8 cellular contexts compared by ENCODE assay signal in genomic region chr15:40942337-40942854, GRCh38. TPM values are rescaled to one million over a fixed set of nuclear protein-coding genes. Genes with fewer than 3 reads are reported as not detected.
A peak's percentile ranks its signal among the peaks of the same experiment; 100 is the strongest.
DNase-seq lines count a peak whose midpoint lies in the region; ATAC-seq and TF ChIP-seq lines count a peak whose summit lies in the region.

No MANE protein-coding gene starts in this region.

- ATAC-seq in activated naive CD8-positive, alpha-beta T cell treated with anti-CD3 and anti-CD28 coated beads, Interleukin-2, amount 10 ng/mL, durations not matched to agents 7 days and 5 days (ENCODE audit: low read depth), result no peak
- ATAC-seq in HG03442 (IDR thresholded peaks at IDR 0.05; ENCODE audit: unreplicated experiment) (no peak), HG02840 (IDR thresholded peaks at IDR 0.05; ENCODE audit: low FRiP score, unreplicated experiment) (no peak)

- peaks cover 29% of the 10 kb centered on the region for H3K4me1 ChIP-seq in suprapubic skin

- POLR2A ChIA-PET in activated naive CD8-positive, alpha-beta T cell treated with anti-CD3 and anti-CD28 coated beads, Interleukin-2, amount 10 ng/mL, durations not matched to agents 7 days and 5 days (lab: Charles Lee), result interaction anchor here (0.8 to 5.4 kb wide), 7 partner anchors 10 to 390 kb away, joined by 3 to 68 read pairs (median 4); partner anchors contain the start of genes CHAC1, DLL4, NUSAP1 and OIP5

- H3K36me3 ChIP-seq in suprapubic skin, result no peaks in the 10 kb centered on the region

- no peaks in the 10 kb centered on the region for H3K36me3 Mint-ChIP-seq in CD14-positive monocyte
- no peaks in the 10 kb centered on the region for H3K36me3 Mint-ChIP-seq in activated naive CD8-positive, alpha-beta T cell treated with anti-CD3 and anti-CD28 coated beads, Interleukin-2, amount 10 ng/mL, durations not matched to agents 7 days and 5 days

- H3K9me3 Mint-ChIP-seq in CD14-positive monocyte, result no peaks in the 10 kb centered on the region
- no peaks in the 10 kb centered on the region for H3K9me3 Mint-ChIP-seq in activated naive CD8-positive, alpha-beta T cell treated with anti-CD3 and anti-CD28 coated beads, Interleukin-2, amount 10 ng/mL, durations not matched to agents 7 days and 5 days

- peak overlapping the region in 4 of 7 donors; percentile 43 to 61 (median 50) for H3K27ac Mint-ChIP-seq in CD14-positive monocyte
- peak overlapping the region; percentile 18 for H3K27ac Mint-ChIP-seq in activated naive CD8-positive, alpha-beta T cell treated with anti-CD3 and anti-CD28 coated beads, Interleukin-2, amount 10 ng/mL, durations not matched to agents 7 days and 5 days

- TF ChIP-seq EP300 in suprapubic skin (IDR thresholded peaks at IDR 0.05), result no peak

- peak overlapping the region; percentile 89 for H3K27ac ChIP-seq in suprapubic skin

- intact Hi-C loops in CD14-positive monocyte (cut with micrococcal nuclease), result loop anchor here in 1 of 2 donors (5.0 to 10.0 kb wide), 2 partner anchors 35 to 82 kb away; no protein-coding TSS in a partner anchor

- DNase-seq in CD14-positive monocyte (ENCODE audit: low spot score) (no peak), HT-29 (ENCODE audit: low spot score) (peak; percentile 46), iris pigment epithelial cell (ENCODE audit: low read depth) (peak; percentile 10), suprapubic skin (ENCODE audit: low spot score in 2 of 2) (no peak), H4 (ENCODE audit: low spot score) (no peak)
- no peak for DNase-seq in activated naive CD8-positive, alpha-beta T cell treated with anti-CD3 and anti-CD28 coated beads, Interleukin-2, amount 10 ng/mL, durations not matched to agents 7 days and 5 days

- peak overlapping the region; percentile 77 to 88 for H3K4me3 Mint-ChIP-seq in CD14-positive monocyte
- H3K4me3 Mint-ChIP-seq in activated naive CD8-positive, alpha-beta T cell treated with anti-CD3 and anti-CD28 coated beads, Interleukin-2, amount 10 ng/mL, durations not matched to agents 7 days and 5 days, result peak overlapping the region; percentile 74

- H3K4me1 Mint-ChIP-seq in CD14-positive monocyte, result peaks cover 35% of the 10 kb centered on the region
- H3K4me1 Mint-ChIP-seq in activated naive CD8-positive, alpha-beta T cell treated with anti-CD3 and anti-CD28 coated beads, Interleukin-2, amount 10 ng/mL, durations not matched to agents 7 days and 5 days, result peaks cover 26% of the 10 kb centered on the region

- TF ChIP-seq POLR2A in suprapubic skin (IDR thresholded peaks at IDR 0.05), result no peak

- H3K9me3 ChIP-seq in suprapubic skin, result no peaks in the 10 kb centered on the region

- no peak for TF ChIP-seq CTCF in CD14-positive monocyte (IDR thresholded peaks at IDR 0.05)
- no peak for TF ChIP-seq CTCF in suprapubic skin (IDR thresholded peaks at IDR 0.05)

- peaks cover 9 to 16% (median 12%) of the 10 kb centered on the region in 3 donors for H3K27me3 Mint-ChIP-seq in CD14-positive monocyte (ENCODE audit: low read depth in 3 of 3)
- H3K27me3 Mint-ChIP-seq in activated naive CD8-positive, alpha-beta T cell treated with anti-CD3 and anti-CD28 coated beads, Interleukin-2, amount 10 ng/mL, durations not matched to agents 7 days and 5 days, result no peaks in the 10 kb centered on the region

- 40% methylated on average over 15 of the region's 15 CpGs for WGBS in suprapubic skin

- H3K4me3 ChIP-seq in suprapubic skin, result peak overlapping the region; percentile 65

- H3K27me3 ChIP-seq in suprapubic skin, result no peaks in the 10 kb centered on the region

RNA-seq across cellular contexts. Expression of gene CHAC1, which starts 10.9 kb away (rescaled TPM):
- not detected for polyA plus RNA-seq in CD14-positive monocyte
- total RNA-seq in HT-29 (2014; rRNA removed; shearing (Covaris generic)), result 13.6 and 16.6 TPM in 2 replicates
- 10 to 100 TPM; 13.9 to 14.1 TPM for total RNA-seq in activated naive CD8-positive, alpha-beta T cell treated with anti-CD3 and anti-CD28 coated beads, Interleukin-2, amount 10 ng/mL, durations not matched to agents 7 days and 5 days
- total RNA-seq in suprapubic skin, result 1 to 10 TPM in 3 of 4 donors, not detected in 1; 2.6 to 10.0 (median 3.3) TPM
- total RNA-seq in H4 (2014; rRNA removed; shearing (Covaris generic)), result 28.0 and 35.4 TPM in 2 replicates

RNA-seq across cellular contexts. Expression of gene DLL4, which starts 13.3 kb away (rescaled TPM):
- polyA plus RNA-seq in CD14-positive monocyte, result not detected
- total RNA-seq in HT-29 (2014; rRNA removed; shearing (Covaris generic)), result 3.8 and 4.4 TPM in 2 replicates
- under 1 TPM in 1 of 2 experiments, not detected in 1; 0.11 TPM for total RNA-seq in activated naive CD8-positive, alpha-beta T cell treated with anti-CD3 and anti-CD28 coated beads, Interleukin-2, amount 10 ng/mL, durations not matched to agents 7 days and 5 days
- 1 to 10 TPM in 3 of 4 donors, under 1 TPM in 1; 0.47 to 5.3 (median 2.6) TPM for total RNA-seq in suprapubic skin
- 0.10 TPM in 1 of 2 replicates, not detected in the other for total RNA-seq in H4 (2014; rRNA removed; shearing (Covaris generic))

RNA-seq across cellular contexts. Expression of gene VPS18, which starts 48.1 kb away (rescaled TPM):
- 10 to 100 TPM; 21.8 to 22.8 TPM for polyA plus RNA-seq in CD14-positive monocyte
- 66.8 and 75.8 TPM in 2 replicates for total RNA-seq in HT-29 (2014; rRNA removed; shearing (Covaris generic))
- 10 to 100 TPM; 20.1 to 21.2 TPM for total RNA-seq in activated naive CD8-positive, alpha-beta T cell treated with anti-CD3 and anti-CD28 coated beads, Interleukin-2, amount 10 ng/mL, durations not matched to agents 7 days and 5 days
- 10 to 100 TPM; 15.0 to 24.9 (median 19.7) TPM for total RNA-seq in suprapubic skin
- total RNA-seq in H4 (2014; rRNA removed; shearing (Covaris generic)), result 13.3 and 18.5 TPM in 2 replicates

Comparison
In these comparisons a context has a peak if more than half of its experiments do, and no peak if none do; other contexts are left out.
1. DNase-seq: peak in HT-29 (single experiment) and iris pigment epithelial cell (single experiment); none in CD14-positive monocyte (single experiment), activated naive CD8-positive, alpha-beta T cell treated with anti-CD3 and anti-CD28 coated beads, Interleukin-2, amount 10 ng/mL, durations not matched to agents 7 days and 5 days (single experiment), suprapubic skin (0 of 2) and H4 (single experiment).